In the genomic region with DNA sequence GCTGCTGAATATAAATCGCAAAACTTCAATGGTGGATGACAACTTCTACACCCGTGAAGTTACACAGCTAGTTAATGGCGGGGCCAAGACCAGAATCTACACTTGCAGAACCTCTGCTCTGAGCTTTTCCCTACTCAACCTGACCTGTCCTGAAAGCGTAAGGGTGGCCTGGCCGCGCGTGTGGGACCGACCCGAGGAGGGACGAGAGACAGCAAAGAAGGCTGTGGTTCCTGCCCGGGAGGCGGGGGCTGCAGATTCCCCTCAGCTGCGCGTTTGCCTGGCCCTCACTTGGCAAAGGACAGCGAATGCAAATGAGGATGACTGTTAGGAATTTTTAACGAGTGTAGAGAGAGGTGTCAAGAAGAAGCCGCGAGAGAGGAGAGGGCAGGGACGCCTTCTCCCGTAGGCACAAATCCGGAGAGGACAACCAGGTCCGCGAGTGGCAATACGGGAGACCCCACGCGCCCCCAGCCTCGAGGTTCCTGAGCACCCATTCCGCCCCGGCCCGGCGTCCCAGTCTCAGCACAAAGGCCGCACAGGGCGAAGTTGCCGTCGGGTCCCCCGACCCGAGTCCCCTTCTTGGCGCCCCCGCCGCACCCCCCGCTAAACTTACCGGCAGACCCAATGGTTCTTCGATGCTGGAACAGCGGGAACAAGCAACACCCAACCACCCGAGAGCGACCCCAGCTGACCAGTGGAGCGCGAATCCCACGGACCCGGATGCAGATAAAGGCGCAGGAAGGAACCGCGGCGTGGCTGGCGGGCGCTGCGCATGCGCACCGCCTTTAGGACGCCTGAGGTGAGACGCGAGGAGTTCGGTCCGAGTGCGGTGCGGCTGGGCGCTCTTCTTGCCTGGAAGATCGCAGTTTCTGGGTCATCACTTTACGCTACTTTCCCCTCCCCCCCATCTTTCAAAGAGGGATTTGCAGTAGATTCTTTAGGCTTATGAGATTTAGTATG, we compare ENCODE assay signal across 8 cellular contexts. TPM values are rescaled to one million over a fixed set of nuclear protein-coding genes. Genes with fewer than 3 reads are reported as not detected.
A peak's percentile ranks its signal among the peaks of the same experiment; 100 is the strongest.
DNase-seq lines count a peak whose midpoint lies in the region; ATAC-seq and TF ChIP-seq lines count a peak whose summit lies in the region.

TSS of gene GNPDA2 (minus strand) at position 696 of the 960 bp plus-strand sequence. CDS start 4,349 bp downstream, outside the sequence.

- no peaks in the 10 kb centered on the region for H4K20me1 ChIP-seq in SU-DHL-6 (ENCODE audit: low read depth, low read length)

- H2AFZ ChIP-seq in SU-DHL-6 (ENCODE audit: low read depth, low read length, severe bottlenecking) (peak within 1 kb of the TSS; percentile 87), parathyroid adenoma (peak within 1 kb of the TSS; percentile 84)

- peak; percentile 82 for DNase-seq in GM10266 (ENCODE audit: extremely low spot score)
- peak; percentile 89 for DNase-seq in NCI-H1092 (lab: John Stamatoyannopoulos, UW)
- peak; percentile 52 for DNase-seq in activated naive CD8-positive, alpha-beta T cell treated with anti-CD3 and anti-CD28 coated beads, Interleukin-2, amount 50 U/mL, for 16 hours (ENCODE audit: low read depth, low spot score)
- peak; percentile 94 for DNase-seq in cardiac muscle cell (ENCODE audit: low read depth in 1 of 2, low spot score in 1 of 2)
- peak; percentile 72 to 74 for DNase-seq in tibial nerve (ENCODE audit: low spot score in 2 of 2)

- H3K27me3 ChIP-seq in SU-DHL-6 (ENCODE audit: low read length) = no peaks in the 10 kb centered on the region
- peaks cover 2% of the 10 kb centered on the region for H3K27me3 ChIP-seq in cardiac muscle cell
- H3K27me3 ChIP-seq in parathyroid adenoma (ENCODE audit: control insufficient read depth, insufficient read depth, low read length) = no peaks in the 10 kb centered on the region
- no peaks in the 10 kb centered on the region for H3K27me3 ChIP-seq in tibial nerve

- peak in 1 of 2 donors; percentile 76 for TF ChIP-seq EP300 in tibial nerve (IDR thresholded peaks at IDR 0.05)

- H3F3A ChIP-seq in SU-DHL-6 (ENCODE audit: insufficient read depth) = no peaks in the 10 kb centered on the region

- H3K36me3 ChIP-seq in SU-DHL-6 (ENCODE audit: low read length) (0 out of 2 replicates have a peak, but pooled peaks cover under 1% of the 10 kb centered on the region), cardiac muscle cell (no peaks in the 10 kb centered on the region), parathyroid adenoma (ENCODE audit: control insufficient read depth, insufficient read depth, low read length) (no peaks in the 10 kb centered on the region), tibial nerve (no peaks in the 10 kb centered on the region)

- H3K9ac ChIP-seq in SU-DHL-6 (ENCODE audit: low read length) (peak within 1 kb of the TSS; percentile 86), parathyroid adenoma (peak within 1 kb of the TSS; percentile 8)

- peak; percentile 92 for ATAC-seq in HG02610 (IDR thresholded peaks at IDR 0.05; ENCODE audit: unreplicated experiment)

- H3K27ac ChIP-seq in SU-DHL-6 (ENCODE audit: low read depth, low read length) (peak within 1 kb of the TSS; percentile 48), cardiac muscle cell (peak within 1 kb of the TSS; percentile 62), parathyroid adenoma (peak within 1 kb of the TSS; percentile 76), tibial nerve (peak within 1 kb of the TSS; percentile 66 to 89 (median 84))

- H3K4me2 ChIP-seq in SU-DHL-6 (ENCODE audit: low read depth, low read length, poor library complexity, severe bottlenecking) (peak within 1 kb of the TSS; percentile 95), parathyroid adenoma (ENCODE audit: low read length) (peak within 1 kb of the TSS; percentile 42)

- H3K4me3 ChIP-seq in SU-DHL-6 (ENCODE audit: insufficient read depth, low read length, poor library complexity, severe bottlenecking) (peak within 1 kb of the TSS; percentile 88), cardiac muscle cell (peak within 1 kb of the TSS; percentile 48), parathyroid adenoma (ENCODE audit: low read depth, low read length) (peak within 1 kb of the TSS; percentile 89), tibial nerve (peak within 1 kb of the TSS; percentile 88 to 92 (median 92))

- H3K79me2 ChIP-seq in SU-DHL-6 (ENCODE audit: insufficient read depth, low read length) (peaks cover 53% of the 10 kb centered on the region), parathyroid adenoma (no peaks in the 10 kb centered on the region)

- TF ChIP-seq CTCF in GM10266 (IDR thresholded peaks at IDR 0.05; ENCODE audit: control insufficient read depth, insufficient read depth, low read depth, missing control alignments) = peak; percentile 31
- TF ChIP-seq CTCF in SU-DHL-6 (IDR thresholded peaks at IDR 0.05; ENCODE audit: insufficient read depth, low read length, poor library complexity, severe bottlenecking) = no peak
- TF ChIP-seq CTCF in cardiac muscle cell (IDR thresholded peaks at IDR 0.05; ENCODE audit: low read depth, low read length) = peak; percentile 38
- no peak for TF ChIP-seq CTCF in parathyroid adenoma (IDR thresholded peaks at IDR 0.05)
- TF ChIP-seq CTCF in tibial nerve (IDR thresholded peaks at IDR 0.05) = peak in 3 of 5 experiments; percentile 8 to 32 (median 13)

- H3K9me2 ChIP-seq in SU-DHL-6 (replicated peaks; ENCODE audit: insufficient read depth, low read length) = no peaks in the 10 kb centered on the region

- no peaks in the 10 kb centered on the region for H3K9me3 ChIP-seq in SU-DHL-6 (ENCODE audit: insufficient read depth, low read length)
- no peaks in the 10 kb centered on the region for H3K9me3 ChIP-seq in cardiac muscle cell (ENCODE audit: low read depth)
- H3K9me3 ChIP-seq in parathyroid adenoma (ENCODE audit: control insufficient read depth, low read length) = no peaks in the 10 kb centered on the region
- no peaks in the 10 kb centered on the region for H3K9me3 ChIP-seq in tibial nerve

- TF ChIP-seq POLR2A in tibial nerve (IDR thresholded peaks at IDR 0.05) = peak in 1 of 2 donors; percentile 48

- WGBS in tibial nerve, 2 donors = 0% methylated on average over 42 to 69 of the region's 69 CpGs

- peaks cover 10% of the 10 kb centered on the region for H3K4me1 ChIP-seq in cardiac muscle cell (ENCODE audit: low read depth)
- H3K4me1 ChIP-seq in parathyroid adenoma = no peaks in the 10 kb centered on the region
- peaks cover 0 to 28% (median 9%) of the 10 kb centered on the region in 4 donors for H3K4me1 ChIP-seq in tibial nerve

RNA-seq across cellular contexts. Expression of gene GNPDA2, which starts in this region (rescaled TPM):
- total RNA-seq in cardiac muscle cell = 7.9 and 10.0 TPM in 2 replicates
- 13.1 and 17.3 TPM in 2 replicates for polyA plus RNA-seq in cardiac muscle cell
- total RNA-seq in tibial nerve = 10 to 100 TPM; 14.1 to 23.6 (median 18.0) TPM

Comparison
In these comparisons a context has a peak if more than half of its experiments do, and no peak if none do; other contexts are left out.
1. Peak in every context shown above with its lines: DNase-seq, ATAC-seq, H3K4me3 ChIP-seq and H3K27ac ChIP-seq.
2. CTCF ChIP-seq: peak in GM10266 (single experiment), cardiac muscle cell (single experiment) and tibial nerve (3 of 5); none in SU-DHL-6 (single experiment) and parathyroid adenoma (single experiment).